In genomic region chr6:168130683-168131371, GRCh38 we compare ENCODE assay signal across 15 cellular contexts. TPM values are rescaled to one million over a fixed set of nuclear protein-coding genes. Genes with fewer than 3 reads are reported as not detected.
"Had no signal": no experiment of that assay in that cellular context is flagged by ENCODE, and none has a peak within 500 bp of the region (broad histone marks: within the 10 kb centered on the region; RNA-seq: fewer than 3 reads in every experiment).

No MANE protein-coding gene starts in this region.

- H3K4me2 ChIP-seq: smooth muscle cell had no signal

- H3K27ac ChIP-seq: esophagus squamous epithelium, left ventricle myocardium inferior, pancreas, transverse colon had no signal

- H3K27ac Mint-ChIP-seq: activated naive CD8-positive, alpha-beta T cell treated with anti-CD3 and anti-CD28 coated beads, Interleukin-2, amount 10 ng/mL, durations not matched to agents 7 days and 5 days; activated T-cell treated with anti-CD3 and anti-CD28 coated beads, Interleukin-2, amount 50 U/mL, for 72 hours; stimulated activated memory B cell treated with anti-CD40 and anti-IgM and Interleukin-4, amounts not matched to agents 10 μg/mL and 1 μg/mL and 100 μg/mL, for 72 hours had no signal

- H3K4me3 ChIP-seq: esophagus squamous epithelium, left ventricle myocardium inferior, pancreas, smooth muscle cell, transverse colon had no signal

- H3K36me3 ChIP-seq: esophagus squamous epithelium, left ventricle myocardium inferior, pancreas, transverse colon had no signal

- H3K27me3 ChIP-seq: pancreas, transverse colon had no signal

- FAIRE-seq: pancreas had no signal

- DNase-seq: activated naive CD8-positive, alpha-beta T cell treated with anti-CD3 and anti-CD28 coated beads, Interleukin-2, amount 10 ng/mL, durations not matched to agents 7 days and 5 days; activated T-cell treated with anti-CD3 and anti-CD28 coated beads, Interleukin-2, amount 50 U/mL, for 72 hours; anterior cingulate cortex; cerebellar nuclear complex; esophagus squamous epithelium; foreskin fibroblast; left ventricle myocardium inferior; pancreas; retina; substantia nigra; transverse colon had no signal

- H3K4me3 Mint-ChIP-seq: activated naive CD8-positive, alpha-beta T cell treated with anti-CD3 and anti-CD28 coated beads, Interleukin-2, amount 10 ng/mL, durations not matched to agents 7 days and 5 days; activated T-cell treated with anti-CD3 and anti-CD28 coated beads, Interleukin-2, amount 50 U/mL, for 72 hours; neural crest cell; stimulated activated memory B cell treated with anti-CD40 and anti-IgM and Interleukin-4, amounts not matched to agents 10 μg/mL and 1 μg/mL and 100 μg/mL, for 72 hours had no signal

- H3K4me1 ChIP-seq: pancreas had no signal

- H3K9me3 Mint-ChIP-seq: activated naive CD8-positive, alpha-beta T cell treated with anti-CD3 and anti-CD28 coated beads, Interleukin-2, amount 10 ng/mL, durations not matched to agents 7 days and 5 days; activated T-cell treated with anti-CD3 and anti-CD28 coated beads, Interleukin-2, amount 50 U/mL, for 72 hours; neural crest cell; stimulated activated memory B cell treated with anti-CD40 and anti-IgM and Interleukin-4, amounts not matched to agents 10 μg/mL and 1 μg/mL and 100 μg/mL, for 72 hours had no signal

- H3K36me3 Mint-ChIP-seq: activated naive CD8-positive, alpha-beta T cell treated with anti-CD3 and anti-CD28 coated beads, Interleukin-2, amount 10 ng/mL, durations not matched to agents 7 days and 5 days; stimulated activated memory B cell treated with anti-CD40 and anti-IgM and Interleukin-4, amounts not matched to agents 10 μg/mL and 1 μg/mL and 100 μg/mL, for 72 hours had no signal

- H3K4me1 Mint-ChIP-seq: activated naive CD8-positive, alpha-beta T cell treated with anti-CD3 and anti-CD28 coated beads, Interleukin-2, amount 10 ng/mL, durations not matched to agents 7 days and 5 days; stimulated activated memory B cell treated with anti-CD40 and anti-IgM and Interleukin-4, amounts not matched to agents 10 μg/mL and 1 μg/mL and 100 μg/mL, for 72 hours had no signal

- H3K9me3 ChIP-seq: esophagus squamous epithelium, left ventricle myocardium inferior, pancreas, transverse colon had no signal

- ATAC-seq: activated T-cell treated with anti-CD3 and anti-CD28 coated beads, Interleukin-2, amount 50 U/mL, for 72 hours; pancreas; stimulated activated memory B cell treated with anti-CD40 and anti-IgM and Interleukin-4, amounts not matched to agents 10 μg/mL and 1 μg/mL and 100 μg/mL, for 72 hours had no signal

RNA-seq across cellular contexts. Expression of gene FRMD1, which starts 51.8 kb away (rescaled TPM):
- total RNA-seq: activated naive CD8-positive, alpha-beta T cell treated with anti-CD3 and anti-CD28 coated beads, Interleukin-2, amount 10 ng/mL, durations not matched to agents 7 days and 5 days; neural crest cell; pancreas; smooth muscle cell; T-helper 2 cell treated with Interferon-gamma antibody and Interleukin-4, amounts not matched to agents 100 ng/mL and 5 ng/mL, for 36 hours had no signal
- polyA plus RNA-seq: smooth muscle cell had no signal
